In the genomic region with DNA sequence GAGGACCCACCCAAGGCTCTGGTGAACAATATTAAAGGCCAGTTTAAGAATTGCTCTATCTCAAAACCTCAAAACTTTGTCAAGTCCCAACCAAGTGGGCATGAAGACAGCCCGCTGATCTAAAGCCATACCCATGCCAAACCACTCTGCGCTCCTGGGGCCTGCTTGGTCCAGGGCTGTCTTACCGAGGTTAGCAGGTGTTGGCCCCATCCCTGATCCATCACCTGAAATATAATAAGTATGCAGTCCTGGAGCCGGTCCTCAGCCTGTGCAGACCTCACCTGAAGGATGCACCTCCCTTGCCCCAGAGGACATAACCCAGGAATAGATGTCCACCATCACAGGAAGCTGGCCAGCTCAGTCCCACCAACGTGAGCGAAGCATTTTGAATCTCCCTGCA, we compare ENCODE assay signal across 3 cellular contexts.
"Had no signal": no experiment of that assay in that cellular context is flagged by ENCODE, and none has a peak within 500 bp of the region (broad histone marks: within the 10 kb centered on the region; RNA-seq: fewer than 3 reads in every experiment).

No MANE protein-coding gene starts in this region.

- DNase-seq: GDM1, GF-D8 had no signal

- ATAC-seq: GM12878 had no signal

- H3K4me3 ChIP-seq: GM12878 had no signal
